In the genomic region with DNA sequence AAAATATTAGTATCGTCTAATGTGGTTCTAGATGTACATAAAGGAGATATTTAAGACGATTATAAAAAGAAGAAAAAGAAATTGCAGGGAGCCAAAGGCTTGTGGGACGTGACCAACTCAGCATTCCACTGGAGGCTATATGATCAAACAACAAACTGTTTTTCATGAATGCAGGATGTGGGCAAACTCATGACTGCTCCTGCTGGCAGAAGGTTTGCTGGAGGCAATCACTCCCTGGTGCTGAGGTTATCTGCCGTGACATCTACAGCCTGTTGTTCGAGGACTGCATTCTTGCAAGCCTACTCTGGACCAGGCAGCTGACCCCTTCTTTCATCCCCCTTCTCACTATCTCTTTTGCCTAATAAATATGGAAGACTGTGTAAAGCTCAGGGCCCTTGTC, we compare ENCODE assay signal across 18 cellular contexts.
"Had no signal": no experiment of that assay in that cellular context is flagged by ENCODE, and none has a peak within 500 bp of the region (broad histone marks: within the 10 kb centered on the region; RNA-seq: fewer than 3 reads in every experiment).

No MANE protein-coding gene starts in this region.

- H3K27ac ChIP-seq: cardiac muscle cell, neural progenitor cell, ovary, sigmoid colon, uterus had no signal

- H3K9ac ChIP-seq: neural progenitor cell had no signal

- H3K36me3 ChIP-seq: cardiac muscle cell, neural progenitor cell, ovary, sigmoid colon, uterus had no signal

- H3K9me3 ChIP-seq: ovary, sigmoid colon, uterus had no signal

- ATAC-seq: esophagus mucosa; left cardiac atrium; stimulated activated effector memory CD8-positive, alpha-beta T cell treated with anti-CD3 and anti-CD28 coated beads, Interleukin-12 subunit alpha, Interleukin-12 subunit beta, amount 100 ng/mL, for 72 hours; T-cell had no signal

- H3K27me3 ChIP-seq: cardiac muscle cell, neural progenitor cell, ovary, sigmoid colon, uterus had no signal

- DNase-seq: activated CD4-positive, alpha-beta T cell treated with anti-CD3 and anti-CD28 coated beads for 1 hour; activated CD4-positive, alpha-beta T cell treated with anti-CD3 and anti-CD28 coated beads, Interleukin-2, amount 50 U/mL, for 4 hours; activated naive CD4-positive, alpha-beta T cell treated with Interleukin-2 at 50 U/mL for 16 hours; activated T-cell treated with anti-CD3 and anti-CD28 coated beads for 4 hours; immature natural killer cell; left cardiac atrium; ovary; sigmoid colon; stimulated activated CD4-positive, alpha-beta T cell treated with anti-CD3 and anti-CD28 coated beads, Interleukin-12 subunit alpha, Interleukin-12 subunit beta, amount 100 ng/mL, for 4 hours; stimulated activated CD4-positive, alpha-beta T cell treated with anti-CD3 and anti-CD28 coated beads, Interleukin-2, amount 100 ng/mL, for 24 hours; T-cell; T-helper 9 cell; uterus had no signal

- H3K4me2 ChIP-seq: neural progenitor cell had no signal

- H3K4me1 ChIP-seq: neural progenitor cell, sigmoid colon, uterus had no signal

- H3K4me3 ChIP-seq: cardiac muscle cell, lung, neural progenitor cell, ovary, sigmoid colon, uterus had no signal

- H2AFZ ChIP-seq: neural progenitor cell had no signal
